ENCODE assay signal across 12 cellular contexts in the genomic region with DNA sequence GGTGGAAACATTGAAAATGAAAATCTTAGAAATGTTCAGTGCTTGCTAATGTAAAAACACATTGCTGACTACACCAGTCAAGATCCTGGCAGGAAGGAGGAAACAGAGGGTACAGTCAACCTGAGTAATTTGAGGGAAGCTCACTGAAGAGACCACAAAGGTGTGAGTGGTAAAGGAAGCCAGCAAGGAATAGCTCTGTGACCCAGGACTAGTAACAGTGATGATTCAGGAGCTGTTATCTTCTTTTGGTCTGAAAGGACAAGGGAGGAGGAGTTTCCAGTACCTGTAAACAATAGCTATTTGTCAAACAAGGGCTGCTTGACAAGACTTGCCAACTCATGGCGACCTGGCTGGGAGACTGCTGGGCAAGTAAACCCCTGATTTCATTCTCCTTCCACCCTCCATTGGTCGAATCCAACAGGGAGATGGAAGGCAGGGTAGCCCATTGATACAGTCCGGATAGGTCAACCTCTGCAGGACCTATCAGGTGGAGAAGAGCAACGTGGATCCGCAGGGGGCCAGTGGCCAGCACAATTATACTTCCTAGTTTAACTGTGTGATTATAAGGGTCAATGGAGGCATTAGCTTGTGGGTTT.
DNase-seq lines count a peak whose midpoint lies in the region; ATAC-seq and TF ChIP-seq lines count a peak whose summit lies in the region.
"Had no signal": no experiment of that assay in that cellular context is flagged by ENCODE, and none has a peak within 500 bp of the region (broad histone marks: within the 10 kb centered on the region; RNA-seq: fewer than 3 reads in every experiment).

No MANE protein-coding gene starts in this region.

- no peaks in the 10 kb centered on the region for H3K9me3 Mint-ChIP-seq in HFFc6
- H3K9me3 Mint-ChIP-seq in activated naive CD8-positive, alpha-beta T cell treated with anti-CD3 and anti-CD28 coated beads for 36 hours: no peaks in the 10 kb centered on the region
- H3K9me3 Mint-ChIP-seq: activated naive CD8-positive, alpha-beta T cell treated with anti-CD3 and anti-CD28 coated beads, Interleukin-2, amount 10 ng/mL, durations not matched to agents 7 days and 5 days; nephron had no signal

- no peaks in the 10 kb centered on the region for H3K9me3 ChIP-seq in T-helper 17 cell (ENCODE audit: control insufficient read depth, low read length, poor library complexity, severe bottlenecking)
- H3K9me3 ChIP-seq: gastrocnemius medialis had no signal

- H3K36me3 Mint-ChIP-seq in HFFc6 (ENCODE audit: low read depth): no peaks in the 10 kb centered on the region
- peaks cover 8% of the 10 kb centered on the region for H3K36me3 Mint-ChIP-seq in T-helper 17 cell (ENCODE audit: low read depth)
- no peaks in the 10 kb centered on the region for H3K36me3 Mint-ChIP-seq in activated naive CD8-positive, alpha-beta T cell treated with anti-CD3 and anti-CD28 coated beads for 36 hours
- H3K36me3 Mint-ChIP-seq: activated naive CD8-positive, alpha-beta T cell treated with anti-CD3 and anti-CD28 coated beads, Interleukin-2, amount 10 ng/mL, durations not matched to agents 7 days and 5 days had no signal

- no peaks in the 10 kb centered on the region; the same call in 1 of the 2 replicates for H3K27me3 Mint-ChIP-seq in HFFc6 (ENCODE audit: insufficient read depth)
- H3K27me3 Mint-ChIP-seq in T-helper 17 cell: peaks cover 63% of the 10 kb centered on the region
- no peaks in the 10 kb centered on the region for H3K27me3 Mint-ChIP-seq in activated naive CD8-positive, alpha-beta T cell treated with anti-CD3 and anti-CD28 coated beads for 36 hours

- DNase-seq in COLO829 (ENCODE audit: low spot score): peak; percentile 47
- no peak for DNase-seq in HFFc6
- no peak for DNase-seq in T-helper 17 cell
- peak; percentile 81 for DNase-seq in islet precursor cell
- DNase-seq in activated naive CD8-positive, alpha-beta T cell treated with anti-CD3 and anti-CD28 coated beads for 36 hours: no peak
- DNase-seq in NCI-H2029 treated with DMSO at 0.1 percent for 48 hours (lab: John Stamatoyannopoulos, UW): no peak
- DNase-seq: NCI-H187 treated with DMSO at 0.1 percent for 48 hours had no signal

- H3K4me3 Mint-ChIP-seq in HFFc6 (no peak overlapping the region), T-helper 17 cell (no peak overlapping the region)
- no peak overlapping the region for H3K4me3 Mint-ChIP-seq in activated naive CD8-positive, alpha-beta T cell treated with anti-CD3 and anti-CD28 coated beads for 36 hours
- H3K4me3 Mint-ChIP-seq: activated naive CD8-positive, alpha-beta T cell treated with anti-CD3 and anti-CD28 coated beads, Interleukin-2, amount 10 ng/mL, durations not matched to agents 7 days and 5 days; nephron had no signal

- H3K4me1 Mint-ChIP-seq in HFFc6 (ENCODE audit: low read depth) (peaks cover 64% of the 10 kb centered on the region), T-helper 17 cell (peaks cover 21% of the 10 kb centered on the region)
- peaks cover 9% of the 10 kb centered on the region for H3K4me1 Mint-ChIP-seq in activated naive CD8-positive, alpha-beta T cell treated with anti-CD3 and anti-CD28 coated beads for 36 hours

- no peak for ATAC-seq in T-helper 17 cell
- no peak for ATAC-seq in HG03039 (IDR thresholded peaks at IDR 0.05; ENCODE audit: unreplicated experiment)
- ATAC-seq in HG03095 (IDR thresholded peaks at IDR 0.05; ENCODE audit: unreplicated experiment): no peak

- H3K27ac Mint-ChIP-seq in HFFc6 (peak overlapping the region; percentile 40), T-helper 17 cell (peak overlapping the region; percentile 39)
- no peak overlapping the region for H3K27ac Mint-ChIP-seq in activated naive CD8-positive, alpha-beta T cell treated with anti-CD3 and anti-CD28 coated beads for 36 hours
- H3K27ac Mint-ChIP-seq: activated naive CD8-positive, alpha-beta T cell treated with anti-CD3 and anti-CD28 coated beads, Interleukin-2, amount 10 ng/mL, durations not matched to agents 7 days and 5 days had no signal

- no peak for TF ChIP-seq CTCF in HFFc6 (IDR thresholded peaks at IDR 0.05)

Comparison
In these comparisons a context has a peak if more than half of its experiments do, and no peak if none do; other contexts are left out.
1. DNase-seq: peak in COLO829 (single experiment) and islet precursor cell (single experiment); none in HFFc6 (single experiment), T-helper 17 cell (0 of 3), activated naive CD8-positive, alpha-beta T cell treated with anti-CD3 and anti-CD28 coated beads for 36 hours (single experiment) and NCI-H2029 treated with DMSO at 0.1 percent for 48 hours (single experiment).